1 cellular context compared by ENCODE assay signal in the genomic region with DNA sequence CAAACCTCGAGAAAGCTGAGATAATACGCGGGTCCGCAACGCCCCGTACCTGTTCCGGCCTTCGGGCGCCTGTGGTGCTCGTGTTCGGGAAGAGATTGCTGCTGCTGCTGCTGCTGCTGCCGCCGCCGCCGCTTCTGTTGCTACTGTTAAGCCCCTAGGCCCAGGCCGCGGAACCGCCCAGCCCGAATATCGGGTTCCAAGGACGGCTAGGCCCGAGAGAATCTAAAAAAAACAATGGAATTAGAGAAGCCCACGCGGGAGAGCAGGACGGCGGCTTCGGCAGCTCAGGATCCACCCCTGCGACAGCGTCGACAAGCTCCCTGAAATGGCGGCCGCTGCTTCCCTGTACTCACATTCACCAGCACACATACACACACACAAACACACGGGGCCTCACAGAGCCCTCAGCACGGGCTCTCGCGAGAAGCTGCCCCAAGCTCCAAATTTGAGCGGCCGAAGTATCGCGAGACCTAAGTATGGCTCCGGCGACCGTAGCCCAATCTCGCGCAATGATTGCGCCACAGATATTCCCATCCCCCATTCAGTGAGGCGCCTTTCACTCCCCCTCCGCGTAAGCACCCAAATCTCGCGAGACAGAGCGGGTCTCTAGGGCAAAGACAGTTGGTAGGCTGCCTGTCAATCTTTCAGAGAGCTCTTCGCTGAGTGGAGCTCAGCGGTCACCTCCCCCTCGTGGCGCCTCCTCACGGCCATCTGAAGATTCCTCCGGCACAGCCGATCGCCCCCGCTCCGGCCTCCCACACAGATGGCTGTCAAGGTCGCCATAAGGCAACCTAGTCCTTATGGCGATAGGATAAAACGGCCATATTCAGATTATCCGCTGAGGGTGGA.
TF ChIP-seq lines count a peak whose summit lies in the region.

A gene (minus strand): TSS at position 369 of the 849 bp plus-strand sequence. CDS start 1,386 bp downstream, outside the sequence.

TF ChIP-seq in K562, 482 proteins besides CTCF, POLR2A, EP300 and RAD21 (continued from another document and continues in another):
- TF ChIP-seq, protein P1, sequence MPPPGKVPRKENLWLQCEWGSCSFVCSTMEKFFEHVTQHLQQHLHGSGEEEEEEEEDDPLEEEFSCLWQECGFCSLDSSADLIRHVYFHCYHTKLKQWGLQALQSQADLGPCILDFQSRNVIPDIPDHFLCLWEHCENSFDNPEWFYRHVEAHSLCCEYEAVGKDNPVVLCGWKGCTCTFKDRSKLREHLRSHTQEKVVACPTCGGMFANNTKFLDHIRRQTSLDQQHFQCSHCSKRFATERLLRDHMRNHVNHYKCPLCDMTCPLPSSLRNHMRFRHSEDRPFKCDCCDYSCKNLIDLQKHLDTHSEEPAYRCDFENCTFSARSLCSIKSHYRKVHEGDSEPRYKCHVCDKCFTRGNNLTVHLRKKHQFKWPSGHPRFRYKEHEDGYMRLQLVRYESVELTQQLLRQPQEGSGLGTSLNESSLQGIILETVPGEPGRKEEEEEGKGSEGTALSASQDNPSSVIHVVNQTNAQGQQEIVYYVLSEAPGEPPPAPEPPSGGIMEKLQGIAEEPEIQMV (tag; conservative IDR thresholded peaks at IDR 0.05; ENCODE audit: low read depth): no peak
- no peak for TF ChIP-seq ZFP36 (IDR thresholded peaks at IDR 0.05; ENCODE audit: low read depth, low read length, partially characterized antibody)
- TF ChIP-seq NBN (IDR thresholded peaks at IDR 0.05; ENCODE audit: low read depth): no peak; the same call in 1 of the 2 replicates
- no peak for TF ChIP-seq GTF2A2 (tag; IDR thresholded peaks at IDR 0.05)
- no peak for TF ChIP-seq SAFB (IDR thresholded peaks at IDR 0.05; ENCODE audit: borderline replicate concordance, low read depth, low read length)
- no peak for TF ChIP-seq ZNF253 (CRISPR knock-in tag; conservative IDR thresholded peaks at IDR 0.05)
- no peak for TF ChIP-seq ZNF699 (CRISPR knock-in tag; IDR thresholded peaks at IDR 0.05; ENCODE audit: insufficient replicate concordance)
- no peak for TF ChIP-seq RBM39 (optimal IDR thresholded peaks at IDR 0.05; ENCODE audit: low read depth, low read length)
- peak; percentile 97 for TF ChIP-seq RBFOX2 (IDR thresholded peaks at IDR 0.05; ENCODE audit: low read depth, low read length)
- TF ChIP-seq PCBP2 (IDR thresholded peaks at IDR 0.05; ENCODE audit: low read depth, low read length, poor library complexity, severe bottlenecking): no peak
- TF ChIP-seq MEF2D (tag; conservative IDR thresholded peaks at IDR 0.05; ENCODE audit: low read depth): peak; percentile 37; the same call in 1 of the 2 replicates
- peak; percentile 59; the same call in 1 of the 2 replicates for TF ChIP-seq GTF2F1 (IDR thresholded peaks at IDR 0.05; ENCODE audit: low read depth, low read length)
- TF ChIP-seq, protein P2, sequence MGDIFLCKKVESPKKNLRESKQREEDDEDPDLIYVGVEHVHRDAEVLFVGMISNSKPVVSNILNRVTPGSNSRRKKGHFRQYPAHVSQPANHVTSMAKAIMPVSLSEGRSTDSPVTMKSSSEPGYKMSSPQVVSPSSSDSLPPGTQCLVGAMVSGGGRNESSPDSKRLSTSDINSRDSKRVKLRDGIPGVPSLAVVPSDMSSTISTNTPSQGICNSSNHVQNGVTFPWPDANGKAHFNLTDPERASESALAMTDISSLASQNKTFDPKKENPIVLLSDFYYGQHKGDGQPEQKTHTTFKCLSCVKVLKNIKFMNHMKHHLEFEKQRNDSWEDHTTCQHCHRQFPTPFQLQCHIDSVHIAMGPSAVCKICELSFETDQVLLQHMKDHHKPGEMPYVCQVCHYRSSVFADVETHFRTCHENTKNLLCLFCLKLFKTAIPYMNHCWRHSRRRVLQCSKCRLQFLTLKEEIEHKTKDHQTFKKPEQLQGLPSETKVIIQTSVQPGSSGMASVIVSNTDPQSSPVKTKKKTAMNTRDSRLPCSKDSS (IDR thresholded peaks at IDR 0.05; ENCODE audit: low read depth, partially characterized antibody): no peak
- TF ChIP-seq ZBTB1 (CRISPR knock-in tag; IDR thresholded peaks at IDR 0.05; ENCODE audit: borderline replicate concordance, low read depth): no peak; the same call in 1 of the 2 replicates
- peak; percentile 55 for TF ChIP-seq CCNT2 (IDR thresholded peaks at IDR 0.05; ENCODE audit: borderline replicate concordance, extremely low read depth, insufficient read length, low read depth, low read length)
- TF ChIP-seq KLF1 (tag; IDR thresholded peaks at IDR 0.05): no peak
- TF ChIP-seq, protein P3, sequence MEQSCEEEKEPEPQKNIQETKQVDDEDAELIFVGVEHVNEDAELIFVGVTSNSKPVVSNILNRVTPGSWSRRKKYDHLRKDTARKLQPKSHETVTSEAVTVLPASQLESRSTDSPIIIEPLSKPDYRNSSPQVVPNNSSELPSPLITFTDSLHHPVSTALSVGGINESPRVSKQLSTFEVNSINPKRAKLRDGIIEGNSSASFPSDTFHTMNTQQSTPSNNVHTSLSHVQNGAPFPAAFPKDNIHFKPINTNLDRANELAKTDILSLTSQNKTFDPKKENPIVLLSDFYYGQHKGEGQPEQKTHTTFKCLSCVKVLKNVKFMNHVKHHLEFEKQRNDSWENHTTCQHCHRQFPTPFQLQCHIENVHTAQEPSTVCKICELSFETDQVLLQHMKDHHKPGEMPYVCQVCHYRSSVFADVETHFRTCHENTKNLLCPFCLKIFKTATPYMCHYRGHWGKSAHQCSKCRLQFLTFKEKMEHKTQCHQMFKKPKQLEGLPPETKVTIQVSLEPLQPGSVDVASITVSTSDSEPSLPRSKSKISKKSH (CRISPR knock-in tag; IDR thresholded peaks at IDR 0.05): no peak
- no peak for TF ChIP-seq ZNF785 (CRISPR knock-in tag; IDR thresholded peaks at IDR 0.05)
- TF ChIP-seq DMBX1 (CRISPR knock-in tag; IDR thresholded peaks at IDR 0.05; ENCODE audit: borderline replicate concordance): no peak
- TF ChIP-seq, protein P4, sequence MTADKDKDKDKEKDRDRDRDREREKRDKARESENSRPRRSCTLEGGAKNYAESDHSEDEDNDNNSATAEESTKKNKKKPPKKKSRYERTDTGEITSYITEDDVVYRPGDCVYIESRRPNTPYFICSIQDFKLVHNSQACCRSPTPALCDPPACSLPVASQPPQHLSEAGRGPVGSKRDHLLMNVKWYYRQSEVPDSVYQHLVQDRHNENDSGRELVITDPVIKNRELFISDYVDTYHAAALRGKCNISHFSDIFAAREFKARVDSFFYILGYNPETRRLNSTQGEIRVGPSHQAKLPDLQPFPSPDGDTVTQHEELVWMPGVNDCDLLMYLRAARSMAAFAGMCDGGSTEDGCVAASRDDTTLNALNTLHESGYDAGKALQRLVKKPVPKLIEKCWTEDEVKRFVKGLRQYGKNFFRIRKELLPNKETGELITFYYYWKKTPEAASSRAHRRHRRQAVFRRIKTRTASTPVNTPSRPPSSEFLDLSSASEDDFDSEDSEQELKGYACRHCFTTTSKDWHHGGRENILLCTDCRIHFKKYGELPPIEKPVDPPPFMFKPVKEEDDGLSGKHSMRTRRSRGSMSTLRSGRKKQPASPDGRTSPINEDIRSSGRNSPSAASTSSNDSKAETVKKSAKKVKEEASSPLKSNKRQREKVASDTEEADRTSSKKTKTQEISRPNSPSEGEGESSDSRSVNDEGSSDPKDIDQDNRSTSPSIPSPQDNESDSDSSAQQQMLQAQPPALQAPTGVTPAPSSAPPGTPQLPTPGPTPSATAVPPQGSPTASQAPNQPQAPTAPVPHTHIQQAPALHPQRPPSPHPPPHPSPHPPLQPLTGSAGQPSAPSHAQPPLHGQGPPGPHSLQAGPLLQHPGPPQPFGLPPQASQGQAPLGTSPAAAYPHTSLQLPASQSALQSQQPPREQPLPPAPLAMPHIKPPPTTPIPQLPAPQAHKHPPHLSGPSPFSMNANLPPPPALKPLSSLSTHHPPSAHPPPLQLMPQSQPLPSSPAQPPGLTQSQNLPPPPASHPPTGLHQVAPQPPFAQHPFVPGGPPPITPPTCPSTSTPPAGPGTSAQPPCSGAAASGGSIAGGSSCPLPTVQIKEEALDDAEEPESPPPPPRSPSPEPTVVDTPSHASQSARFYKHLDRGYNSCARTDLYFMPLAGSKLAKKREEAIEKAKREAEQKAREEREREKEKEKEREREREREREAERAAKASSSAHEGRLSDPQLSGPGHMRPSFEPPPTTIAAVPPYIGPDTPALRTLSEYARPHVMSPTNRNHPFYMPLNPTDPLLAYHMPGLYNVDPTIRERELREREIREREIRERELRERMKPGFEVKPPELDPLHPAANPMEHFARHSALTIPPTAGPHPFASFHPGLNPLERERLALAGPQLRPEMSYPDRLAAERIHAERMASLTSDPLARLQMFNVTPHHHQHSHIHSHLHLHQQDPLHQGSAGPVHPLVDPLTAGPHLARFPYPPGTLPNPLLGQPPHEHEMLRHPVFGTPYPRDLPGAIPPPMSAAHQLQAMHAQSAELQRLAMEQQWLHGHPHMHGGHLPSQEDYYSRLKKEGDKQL (CRISPR knock-in tag; IDR thresholded peaks at IDR 0.05; ENCODE audit: borderline replicate concordance): no peak
- TF ChIP-seq SIX5 (IDR thresholded peaks at IDR 0.05; ENCODE audit: borderline replicate concordance in 1 of 2, insufficient read depth in 1 of 2, low read depth in 1 of 2, low read length in 2 of 2): 0 out of 4 replicates have a peak, but pooled peaks of 1 of the 2 experiments have one; percentile 8
- no peak for TF ChIP-seq HSF4 (CRISPR knock-in tag; IDR thresholded peaks at IDR 0.05; ENCODE audit: borderline replicate concordance)
- no peak for TF ChIP-seq NFIX (CRISPR knock-in tag; IDR thresholded peaks at IDR 0.05; ENCODE audit: low read depth)
- 0 out of 2 replicates have a peak, but pooled peaks have one; percentile 44 for TF ChIP-seq ZNF830 (CRISPR knock-in tag; IDR thresholded peaks at IDR 0.05)
- TF ChIP-seq, protein P5, sequence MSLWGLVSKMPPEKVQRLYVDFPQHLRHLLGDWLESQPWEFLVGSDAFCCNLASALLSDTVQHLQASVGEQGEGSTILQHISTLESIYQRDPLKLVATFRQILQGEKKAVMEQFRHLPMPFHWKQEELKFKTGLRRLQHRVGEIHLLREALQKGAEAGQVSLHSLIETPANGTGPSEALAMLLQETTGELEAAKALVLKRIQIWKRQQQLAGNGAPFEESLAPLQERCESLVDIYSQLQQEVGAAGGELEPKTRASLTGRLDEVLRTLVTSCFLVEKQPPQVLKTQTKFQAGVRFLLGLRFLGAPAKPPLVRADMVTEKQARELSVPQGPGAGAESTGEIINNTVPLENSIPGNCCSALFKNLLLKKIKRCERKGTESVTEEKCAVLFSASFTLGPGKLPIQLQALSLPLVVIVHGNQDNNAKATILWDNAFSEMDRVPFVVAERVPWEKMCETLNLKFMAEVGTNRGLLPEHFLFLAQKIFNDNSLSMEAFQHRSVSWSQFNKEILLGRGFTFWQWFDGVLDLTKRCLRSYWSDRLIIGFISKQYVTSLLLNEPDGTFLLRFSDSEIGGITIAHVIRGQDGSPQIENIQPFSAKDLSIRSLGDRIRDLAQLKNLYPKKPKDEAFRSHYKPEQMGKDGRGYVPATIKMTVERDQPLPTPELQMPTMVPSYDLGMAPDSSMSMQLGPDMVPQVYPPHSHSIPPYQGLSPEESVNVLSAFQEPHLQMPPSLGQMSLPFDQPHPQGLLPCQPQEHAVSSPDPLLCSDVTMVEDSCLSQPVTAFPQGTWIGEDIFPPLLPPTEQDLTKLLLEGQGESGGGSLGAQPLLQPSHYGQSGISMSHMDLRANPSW (CRISPR knock-in tag; IDR thresholded peaks at IDR 0.05): no peak
- TF ChIP-seq, protein P6, sequence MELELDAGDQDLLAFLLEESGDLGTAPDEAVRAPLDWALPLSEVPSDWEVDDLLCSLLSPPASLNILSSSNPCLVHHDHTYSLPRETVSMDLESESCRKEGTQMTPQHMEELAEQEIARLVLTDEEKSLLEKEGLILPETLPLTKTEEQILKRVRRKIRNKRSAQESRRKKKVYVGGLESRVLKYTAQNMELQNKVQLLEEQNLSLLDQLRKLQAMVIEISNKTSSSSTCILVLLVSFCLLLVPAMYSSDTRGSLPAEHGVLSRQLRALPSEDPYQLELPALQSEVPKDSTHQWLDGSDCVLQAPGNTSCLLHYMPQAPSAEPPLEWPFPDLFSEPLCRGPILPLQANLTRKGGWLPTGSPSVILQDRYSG (tag; conservative IDR thresholded peaks at IDR 0.05; ENCODE audit: low read depth): no peak
- TF ChIP-seq MECOM (CRISPR knock-in tag; IDR thresholded peaks at IDR 0.05): no peak
